1 cellular context compared by ENCODE assay signal in the genomic region with DNA sequence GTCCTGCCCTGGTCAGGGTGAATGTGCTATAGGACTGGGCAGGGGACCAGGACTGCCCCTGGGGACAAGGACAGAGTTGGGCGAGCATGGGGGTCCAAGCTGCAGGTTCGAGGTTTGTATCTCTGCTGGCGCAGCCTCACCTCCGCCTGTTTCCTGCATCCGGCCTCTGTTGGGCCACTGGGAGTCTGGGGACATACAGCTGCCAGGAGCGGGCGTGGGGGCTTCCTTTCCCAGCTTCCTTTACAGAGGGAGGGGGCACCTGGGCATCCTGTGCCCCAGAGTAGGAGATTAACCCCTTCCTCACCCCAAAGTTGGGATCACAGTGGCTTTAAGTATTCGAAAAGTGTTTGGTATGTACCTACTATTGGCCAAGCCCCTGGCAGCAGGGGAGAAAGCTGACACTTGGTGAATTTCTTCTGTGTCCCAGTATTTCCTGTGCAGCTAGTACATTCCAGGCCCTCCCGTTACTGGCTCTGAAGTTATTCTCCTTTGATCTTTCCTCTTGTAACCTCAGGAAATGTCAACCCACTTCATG.
TF ChIP-seq lines count a peak whose summit lies in the region.

No MANE protein-coding gene starts in this region.

TF ChIP-seq in SK-N-SH, 30 proteins besides CTCF, POLR2A, EP300 and RAD21 (continued from another document):
- TF ChIP-seq, protein P1, sequence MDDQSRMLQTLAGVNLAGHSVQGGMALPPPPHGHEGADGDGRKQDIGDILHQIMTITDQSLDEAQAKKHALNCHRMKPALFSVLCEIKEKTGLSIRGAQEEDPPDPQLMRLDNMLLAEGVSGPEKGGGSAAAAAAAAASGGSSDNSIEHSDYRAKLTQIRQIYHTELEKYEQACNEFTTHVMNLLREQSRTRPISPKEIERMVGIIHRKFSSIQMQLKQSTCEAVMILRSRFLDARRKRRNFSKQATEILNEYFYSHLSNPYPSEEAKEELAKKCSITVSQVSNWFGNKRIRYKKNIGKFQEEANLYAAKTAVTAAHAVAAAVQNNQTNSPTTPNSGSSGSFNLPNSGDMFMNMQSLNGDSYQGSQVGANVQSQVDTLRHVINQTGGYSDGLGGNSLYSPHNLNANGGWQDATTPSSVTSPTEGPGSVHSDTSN (IDR thresholded peaks at IDR 0.05): no peak
- TF ChIP-seq MXI1 (IDR thresholded peaks at IDR 0.05; ENCODE audit: low read depth, low read length): no peak
- no peak for TF ChIP-seq RCOR1 (IDR thresholded peaks at IDR 0.05; ENCODE audit: low read length)
- TF ChIP-seq, protein P2, sequence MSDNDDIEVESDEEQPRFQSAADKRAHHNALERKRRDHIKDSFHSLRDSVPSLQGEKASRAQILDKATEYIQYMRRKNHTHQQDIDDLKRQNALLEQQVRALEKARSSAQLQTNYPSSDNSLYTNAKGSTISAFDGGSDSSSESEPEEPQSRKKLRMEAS (IDR thresholded peaks at IDR 0.05; ENCODE audit: low read depth): no peak
- no peak for TF ChIP-seq RXRA (IDR thresholded peaks at IDR 0.05; ENCODE audit: borderline replicate concordance, low read depth)
- TF ChIP-seq NFIC (IDR thresholded peaks at IDR 0.05; ENCODE audit: borderline replicate concordance): no peak
- TF ChIP-seq GATA2 (CRISPR knock-in tag; IDR thresholded peaks at IDR 0.05): no peak
- no peak for TF ChIP-seq MEF2A (IDR thresholded peaks at IDR 0.05; ENCODE audit: borderline replicate concordance, low read depth)
- TF ChIP-seq SMC3 (IDR thresholded peaks at IDR 0.05; ENCODE audit: low read depth, low read length): no peak
